32 cellular contexts compared by ENCODE assay signal in genomic region chr12:4794503-4794902, GRCh38.
"Had no signal": no experiment of that assay in that cellular context is flagged by ENCODE, and none has a peak within 500 bp of the region (broad histone marks: within the 10 kb centered on the region; RNA-seq: fewer than 3 reads in every experiment).

No MANE protein-coding gene starts in this region.

- H3K27me3 Mint-ChIP-seq: activated CD4-positive, alpha-beta memory T cell treated with anti-CD3 and anti-CD28 coated beads for 36 hours had no signal

- H3K4me3 Mint-ChIP-seq: activated B cell treated with CpG ODN at 0.5 μM for 24 hours; activated CD4-positive, alpha-beta memory T cell treated with anti-CD3 and anti-CD28 coated beads for 36 hours; activated CD4-positive, alpha-beta T cell treated with anti-CD3 and anti-CD28 coated beads for 36 hours; activated CD4-positive, alpha-beta T cell treated with anti-CD3 and anti-CD28 coated beads, Interleukin-2, amount 10 ng/mL, durations not matched to agents 24 days and 14 days; activated naive CD4-positive, alpha-beta T cell treated with anti-CD3 and anti-CD28 coated beads, Interleukin-2, amount 10 ng/mL, durations not matched to agents 7 days and 5 days; activated naive CD8-positive, alpha-beta T cell treated with anti-CD3 and anti-CD28 coated beads, Interleukin-2, amount 10 ng/mL, durations not matched to agents 7 days and 5 days; activated T-cell treated with anti-CD3 and anti-CD28 coated beads, Interleukin-2, amount 50 U/mL, for 24 hours; activated T-cell treated with anti-CD3 and anti-CD28 coated beads, Interleukin-2, amount 50 U/mL, for 72 hours; central memory CD8-positive, alpha-beta T cell; dendritic cell treated with granulocyte-macrophage colony-stimulating factor and Interleukin-4, amounts not matched to agents 40 ng/mL and 50 ng/mL, for 4 days; effector memory CD8-positive, alpha-beta T cell; T-helper 17 cell; T-helper 2 cell treated with Interferon-gamma antibody and Interleukin-4, amounts not matched to agents 5 μg/mL and 100 μg/mL, for 36 hours had no signal

- ATAC-seq: activated CD4-positive, alpha-beta T cell treated with anti-CD3 and anti-CD28 coated beads for 36 hours; activated naive CD4-positive, alpha-beta T cell treated with anti-CD3 and anti-CD28 coated beads, Interleukin-2, amount 50 U/mL, for 72 hours; activated T-cell treated with anti-CD3 and anti-CD28 coated beads, Interleukin-2, amount 50 U/mL, for 72 hours; effector memory CD8-positive, alpha-beta T cell; foreskin keratinocyte; gastrocnemius medialis; heart right ventricle; T-helper 17 cell had no signal

- H3K4me1 ChIP-seq: esophagus muscularis mucosa, foreskin keratinocyte, gastrocnemius medialis, heart right ventricle had no signal

- H3K27me3 ChIP-seq: brain microvascular endothelial cell, dorsolateral prefrontal cortex, esophagus muscularis mucosa, foreskin keratinocyte had no signal

- H3K4me3 ChIP-seq: coronary artery, dorsolateral prefrontal cortex, esophagus muscularis mucosa, gastrocnemius medialis, heart right ventricle had no signal

- DNase-seq: activated B cell treated with CpG ODN at 0.5 μM for 24 hours; activated CD4-positive, alpha-beta memory T cell treated with anti-CD3 and anti-CD28 coated beads for 36 hours; activated CD4-positive, alpha-beta T cell treated with anti-CD3 and anti-CD28 coated beads for 36 hours; activated CD4-positive, alpha-beta T cell treated with anti-CD3 and anti-CD28 coated beads, Interleukin-2, amount 10 ng/mL, durations not matched to agents 24 days and 14 days; activated CD4-positive, CD25-positive, alpha-beta regulatory T cell treated with anti-CD3 and anti-CD28 coated beads, Interleukin-2, amount 50 U/mL, for 72 hours; activated CD8-positive, alpha-beta memory T cell treated with anti-CD3 and anti-CD28 coated beads, Interleukin-2, amount 50 U/mL, for 48 hours; activated gamma-delta T cell; activated naive CD4-positive, alpha-beta T cell; activated naive CD4-positive, alpha-beta T cell treated with anti-CD3 and anti-CD28 coated beads, Interleukin-2, amount 10 ng/mL, durations not matched to agents 7 days and 5 days; activated naive CD8-positive, alpha-beta T cell treated with anti-CD3 and anti-CD28 coated beads, Interleukin-2, amount 10 ng/mL, durations not matched to agents 7 days and 5 days; activated T-cell treated with anti-CD3 and anti-CD28 coated beads for 4 hours; activated T-cell treated with anti-CD3 and anti-CD28 coated beads, Interleukin-2, amount 50 U/mL, for 24 hours; activated T-cell treated with anti-CD3 and anti-CD28 coated beads, Interleukin-2, amount 50 U/mL, for 72 hours; anterior cingulate cortex; brain microvascular endothelial cell; dorsolateral prefrontal cortex; effector memory CD8-positive, alpha-beta T cell; erythroblast; foreskin keratinocyte; gastrocnemius medialis; glutamatergic neuron; heart right ventricle; hippocampal formation; T-helper 17 cell; T1000; WERI-Rb-1 had no signal

- H3K36me3 ChIP-seq: brain microvascular endothelial cell, esophagus muscularis mucosa, gastrocnemius medialis, heart right ventricle, WERI-Rb-1 had no signal

- H3K9me3 Mint-ChIP-seq: activated naive CD4-positive, alpha-beta T cell treated with anti-CD3 and anti-CD28 coated beads, Interleukin-2, amount 10 ng/mL, durations not matched to agents 7 days and 5 days; activated naive CD4-positive, alpha-beta T cell treated with anti-CD3 and anti-CD28 coated beads, Interleukin-2, amount 50 U/mL, for 72 hours; activated naive CD8-positive, alpha-beta T cell treated with anti-CD3 and anti-CD28 coated beads, Interleukin-2, amount 10 ng/mL, durations not matched to agents 7 days and 5 days; activated T-cell treated with anti-CD3 and anti-CD28 coated beads, Interleukin-2, amount 50 U/mL, for 24 hours; central memory CD8-positive, alpha-beta T cell; dendritic cell treated with granulocyte-macrophage colony-stimulating factor and Interleukin-4, amounts not matched to agents 40 ng/mL and 50 ng/mL, for 4 days; effector memory CD8-positive, alpha-beta T cell; T-helper 2 cell treated with Interferon-gamma antibody and Interleukin-4, amounts not matched to agents 5 μg/mL and 100 μg/mL, for 36 hours had no signal

- H3K9me3 ChIP-seq: gastrocnemius medialis had no signal

- H3K36me3 Mint-ChIP-seq: activated CD4-positive, alpha-beta memory T cell treated with anti-CD3 and anti-CD28 coated beads for 36 hours; activated naive CD4-positive, alpha-beta T cell treated with anti-CD3 and anti-CD28 coated beads, Interleukin-2, amount 10 ng/mL, durations not matched to agents 7 days and 5 days; activated naive CD4-positive, alpha-beta T cell treated with anti-CD3 and anti-CD28 coated beads, Interleukin-2, amount 50 U/mL, for 72 hours; activated naive CD8-positive, alpha-beta T cell treated with anti-CD3 and anti-CD28 coated beads, Interleukin-2, amount 10 ng/mL, durations not matched to agents 7 days and 5 days had no signal

- H3K27ac ChIP-seq: brain microvascular endothelial cell, coronary artery, esophagus muscularis mucosa, foreskin keratinocyte, gastrocnemius medialis, heart right ventricle, WERI-Rb-1 had no signal

- H3K27ac Mint-ChIP-seq: activated B cell treated with CpG ODN at 0.5 μM for 24 hours; activated CD4-positive, alpha-beta memory T cell treated with anti-CD3 and anti-CD28 coated beads for 36 hours; activated CD4-positive, alpha-beta T cell treated with anti-CD3 and anti-CD28 coated beads for 36 hours; activated CD4-positive, alpha-beta T cell treated with anti-CD3 and anti-CD28 coated beads, Interleukin-2, amount 10 ng/mL, durations not matched to agents 24 days and 14 days; activated naive CD4-positive, alpha-beta T cell treated with anti-CD3 and anti-CD28 coated beads, Interleukin-2, amount 10 ng/mL, durations not matched to agents 7 days and 5 days; activated naive CD4-positive, alpha-beta T cell treated with anti-CD3 and anti-CD28 coated beads, Interleukin-2, amount 50 U/mL, for 72 hours; activated naive CD8-positive, alpha-beta T cell treated with anti-CD3 and anti-CD28 coated beads, Interleukin-2, amount 10 ng/mL, durations not matched to agents 7 days and 5 days; activated T-cell treated with anti-CD3 and anti-CD28 coated beads, Interleukin-2, amount 50 U/mL, for 24 hours; activated T-cell treated with anti-CD3 and anti-CD28 coated beads, Interleukin-2, amount 50 U/mL, for 72 hours; dendritic cell treated with granulocyte-macrophage colony-stimulating factor and Interleukin-4, amounts not matched to agents 40 ng/mL and 50 ng/mL, for 4 days; effector memory CD8-positive, alpha-beta T cell; T-helper 17 cell; T-helper 2 cell treated with Interferon-gamma antibody and Interleukin-4, amounts not matched to agents 5 μg/mL and 100 μg/mL, for 36 hours had no signal

- H3K4me1 Mint-ChIP-seq: activated B cell treated with CpG ODN at 0.5 μM for 24 hours; activated CD4-positive, alpha-beta T cell treated with anti-CD3 and anti-CD28 coated beads for 36 hours; activated CD4-positive, alpha-beta T cell treated with anti-CD3 and anti-CD28 coated beads, Interleukin-2, amount 10 ng/mL, durations not matched to agents 24 days and 14 days; activated naive CD4-positive, alpha-beta T cell treated with anti-CD3 and anti-CD28 coated beads, Interleukin-2, amount 10 ng/mL, durations not matched to agents 7 days and 5 days; activated naive CD8-positive, alpha-beta T cell treated with anti-CD3 and anti-CD28 coated beads, Interleukin-2, amount 10 ng/mL, durations not matched to agents 7 days and 5 days; central memory CD8-positive, alpha-beta T cell had no signal
